38 cellular contexts compared by ENCODE assay signal in genomic region chr4:87547016-87547708, GRCh38. TPM values are rescaled to one million over a fixed set of nuclear protein-coding genes. Genes with fewer than 3 reads are reported as not detected.
"Had no signal": no experiment of that assay in that cellular context is flagged by ENCODE, and none has a peak within 500 bp of the region (broad histone marks: within the 10 kb centered on the region; RNA-seq: fewer than 3 reads in every experiment).

No MANE protein-coding gene starts in this region.

- H3K27me3 ChIP-seq: adrenal gland, ascending aorta, breast epithelium, cardiac muscle cell, dorsolateral prefrontal cortex, esophagus muscularis mucosa, gastrocnemius medialis, heart left ventricle had no signal

- H3K36me3 Mint-ChIP-seq: activated CD4-positive, alpha-beta memory T cell treated with anti-CD3 and anti-CD28 coated beads for 36 hours; activated CD8-positive, alpha-beta memory T cell treated with anti-CD3 and anti-CD28 coated beads, Interleukin-2, amount 10 ng/mL, durations not matched to agents 7 days and 5 days; activated naive CD4-positive, alpha-beta T cell treated with anti-CD3 and anti-CD28 coated beads, Interleukin-2, amount 50 U/mL, for 24 hours; activated naive CD8-positive, alpha-beta T cell treated with anti-CD3 and anti-CD28 coated beads for 36 hours; brain had no signal

- H3K4me3 ChIP-seq: adrenal gland, ascending aorta, breast epithelium, cardiac muscle cell, coronary artery, dorsolateral prefrontal cortex, esophagus muscularis mucosa, gastrocnemius medialis, heart left ventricle had no signal

- H3K9me3 ChIP-seq: adrenal gland, ascending aorta, breast epithelium, esophagus muscularis mucosa, gastrocnemius medialis, heart left ventricle had no signal

- H3K27me3 Mint-ChIP-seq: activated CD4-positive, alpha-beta memory T cell treated with anti-CD3 and anti-CD28 coated beads for 36 hours; brain; dendritic cell treated with granulocyte-macrophage colony-stimulating factor and Interleukin-4, amounts not matched to agents 40 ng/mL and 50 ng/mL, for 4 days had no signal

- H3K4me1 Mint-ChIP-seq: activated B cell treated with CpG ODN at 0.5 μM for 24 hours; activated CD4-positive, alpha-beta T cell treated with anti-CD3 and anti-CD28 coated beads, Interleukin-2, amount 10 ng/mL, durations not matched to agents 24 days and 14 days; activated CD8-positive, alpha-beta memory T cell treated with anti-CD3 and anti-CD28 coated beads, Interleukin-2, amount 10 ng/mL, durations not matched to agents 7 days and 5 days; activated naive CD4-positive, alpha-beta T cell treated with anti-CD3 and anti-CD28 coated beads, Interleukin-2, amount 50 U/mL, for 24 hours; activated naive CD8-positive, alpha-beta T cell treated with anti-CD3 and anti-CD28 coated beads for 36 hours; activated naive CD8-positive, alpha-beta T cell treated with anti-CD3 and anti-CD28 coated beads, Interleukin-2, amount 50 U/mL, for 24 hours had no signal

- H3K27ac ChIP-seq: adrenal gland, ascending aorta, breast epithelium, cardiac muscle cell, coronary artery, dorsolateral prefrontal cortex, esophagus muscularis mucosa, foreskin keratinocyte, gastrocnemius medialis, heart left ventricle, WERI-Rb-1 had no signal

- DNase-seq: activated B cell treated with CpG ODN at 0.5 μM for 24 hours; activated CD4-positive, alpha-beta memory T cell treated with anti-CD3 and anti-CD28 coated beads for 36 hours; activated CD4-positive, alpha-beta T cell treated with anti-CD3 and anti-CD28 coated beads, Interleukin-2, amount 10 ng/mL, durations not matched to agents 24 days and 14 days; activated CD8-positive, alpha-beta memory T cell treated with anti-CD3 and anti-CD28 coated beads, Interleukin-2, amount 10 ng/mL, durations not matched to agents 7 days and 5 days; activated CD8-positive, alpha-beta memory T cell treated with anti-CD3 and anti-CD28 coated beads, Interleukin-2, amount 50 U/mL, for 4 hours; activated CD8-positive, alpha-beta T cell treated with anti-CD3 and anti-CD28 coated beads, Interleukin-2, amount 10 ng/mL, durations not matched to agents 7 days and 5 days; activated effector memory CD4-positive, alpha-beta T cell treated with anti-CD3 and anti-CD28 coated beads, Interleukin-2, amount 50 U/mL, for 16 hours; activated naive CD4-positive, alpha-beta T cell treated with anti-CD3 and anti-CD28 coated beads for 36 hours; activated naive CD8-positive, alpha-beta T cell treated with anti-CD3 and anti-CD28 coated beads for 36 hours; activated naive CD8-positive, alpha-beta T cell treated with anti-CD3 and anti-CD28 coated beads, Interleukin-2, amount 50 U/mL, for 24 hours; activated T-cell treated with anti-CD3 and anti-CD28 coated beads, Interleukin-2, amount 50 U/mL, for 1 hour; activated T-cell treated with anti-CD3 and anti-CD28 coated beads, Interleukin-2, amount 50 U/mL, for 48 hours; adrenal gland; central memory CD4-positive, alpha-beta T cell; cerebellar nuclear complex; dorsolateral prefrontal cortex; effector memory CD4-positive, alpha-beta T cell; endodermal cell; foreskin keratinocyte; gastrocnemius medialis; glutamatergic neuron; heart left ventricle; T-helper 2 cell; WERI-Rb-1 had no signal

- H3K36me3 ChIP-seq: adrenal gland, ascending aorta, breast epithelium, cardiac muscle cell, esophagus muscularis mucosa, gastrocnemius medialis, heart left ventricle, WERI-Rb-1 had no signal

- ATAC-seq: activated CD4-positive, CD25-positive, alpha-beta regulatory T cell treated with anti-CD3 and anti-CD28 coated beads, Interleukin-2, amount 50 U/mL, for 24 hours; activated CD8-positive, alpha-beta memory T cell treated with anti-CD3 and anti-CD28 coated beads, Interleukin-2, amount 10 ng/mL, durations not matched to agents 7 days and 5 days; activated CD8-positive, alpha-beta T cell treated with anti-CD3 and anti-CD28 coated beads, Interleukin-2, amount 10 ng/mL, durations not matched to agents 7 days and 5 days; activated naive CD8-positive, alpha-beta T cell treated with anti-CD3 and anti-CD28 coated beads, Interleukin-2, amount 50 U/mL, for 24 hours; foreskin keratinocyte; gastrocnemius medialis; heart left ventricle had no signal

- H3K4me3 Mint-ChIP-seq: activated B cell treated with CpG ODN at 0.5 μM for 24 hours; activated CD4-positive, alpha-beta memory T cell treated with anti-CD3 and anti-CD28 coated beads for 36 hours; activated CD4-positive, alpha-beta T cell treated with anti-CD3 and anti-CD28 coated beads, Interleukin-2, amount 10 ng/mL, durations not matched to agents 24 days and 14 days; activated CD8-positive, alpha-beta memory T cell treated with anti-CD3 and anti-CD28 coated beads, Interleukin-2, amount 10 ng/mL, durations not matched to agents 7 days and 5 days; activated CD8-positive, alpha-beta T cell treated with anti-CD3 and anti-CD28 coated beads, Interleukin-2, amount 10 ng/mL, durations not matched to agents 7 days and 5 days; activated naive CD4-positive, alpha-beta T cell treated with anti-CD3 and anti-CD28 coated beads for 36 hours; activated naive CD4-positive, alpha-beta T cell treated with anti-CD3 and anti-CD28 coated beads, Interleukin-2, amount 50 U/mL, for 24 hours; activated naive CD8-positive, alpha-beta T cell treated with anti-CD3 and anti-CD28 coated beads for 36 hours; activated naive CD8-positive, alpha-beta T cell treated with anti-CD3 and anti-CD28 coated beads, Interleukin-2, amount 50 U/mL, for 24 hours; activated T-helper 1 cell treated with anti-CD3 and anti-CD28 coated beads, Interleukin-12 subunit alpha, Interleukin-12 subunit beta, Interleukin-2, Interleukin-4 antibody, amounts not matched to agents 30 ng/mL and 10 ng/mL and 1 ng/mL, durations not matched to agents 14 hours and 24 hours and 36 hours; brain; dendritic cell treated with granulocyte-macrophage colony-stimulating factor and Interleukin-4, amounts not matched to agents 40 ng/mL and 50 ng/mL, for 4 days; endodermal cell had no signal

- H3K27ac Mint-ChIP-seq: activated B cell treated with CpG ODN at 0.5 μM for 24 hours; activated CD4-positive, alpha-beta memory T cell treated with anti-CD3 and anti-CD28 coated beads for 36 hours; activated CD4-positive, alpha-beta T cell treated with anti-CD3 and anti-CD28 coated beads, Interleukin-2, amount 10 ng/mL, durations not matched to agents 24 days and 14 days; activated CD8-positive, alpha-beta memory T cell treated with anti-CD3 and anti-CD28 coated beads, Interleukin-2, amount 10 ng/mL, durations not matched to agents 7 days and 5 days; activated CD8-positive, alpha-beta T cell treated with anti-CD3 and anti-CD28 coated beads, Interleukin-2, amount 10 ng/mL, durations not matched to agents 7 days and 5 days; activated naive CD4-positive, alpha-beta T cell treated with anti-CD3 and anti-CD28 coated beads for 36 hours; activated naive CD4-positive, alpha-beta T cell treated with anti-CD3 and anti-CD28 coated beads, Interleukin-2, amount 50 U/mL, for 24 hours; activated naive CD8-positive, alpha-beta T cell treated with anti-CD3 and anti-CD28 coated beads for 36 hours; activated naive CD8-positive, alpha-beta T cell treated with anti-CD3 and anti-CD28 coated beads, Interleukin-2, amount 50 U/mL, for 24 hours; activated T-helper 1 cell treated with anti-CD3 and anti-CD28 coated beads, Interleukin-12 subunit alpha, Interleukin-12 subunit beta, Interleukin-2, Interleukin-4 antibody, amounts not matched to agents 30 ng/mL and 10 ng/mL and 1 ng/mL, durations not matched to agents 14 hours and 24 hours and 36 hours; activated T-helper 2 cell treated with anti-CD3 and anti-CD28 coated beads, Interferon-gamma antibody, Interleukin-2, Interleukin-4, amounts not matched to agents 10 μg/mL and 5 μg/mL and 100 μg/mL, durations not matched to agents 14 hours and 24 hours and 36 hours; brain; dendritic cell treated with granulocyte-macrophage colony-stimulating factor and Interleukin-4, amounts not matched to agents 40 ng/mL and 50 ng/mL, for 4 days; endodermal cell had no signal

- H3K4me1 ChIP-seq: breast epithelium, foreskin keratinocyte had no signal

- H3K9me3 Mint-ChIP-seq: activated B cell treated with CpG ODN at 0.5 μM for 24 hours; activated CD4-positive, alpha-beta memory T cell treated with anti-CD3 and anti-CD28 coated beads for 36 hours; activated CD4-positive, alpha-beta T cell treated with anti-CD3 and anti-CD28 coated beads, Interleukin-2, amount 10 ng/mL, durations not matched to agents 24 days and 14 days; activated naive CD4-positive, alpha-beta T cell treated with anti-CD3 and anti-CD28 coated beads for 36 hours; activated naive CD4-positive, alpha-beta T cell treated with anti-CD3 and anti-CD28 coated beads, Interleukin-2, amount 50 U/mL, for 24 hours; activated naive CD8-positive, alpha-beta T cell treated with anti-CD3 and anti-CD28 coated beads for 36 hours; activated naive CD8-positive, alpha-beta T cell treated with anti-CD3 and anti-CD28 coated beads, Interleukin-2, amount 50 U/mL, for 24 hours; activated T-helper 1 cell treated with anti-CD3 and anti-CD28 coated beads, Interleukin-12 subunit alpha, Interleukin-12 subunit beta, Interleukin-2, Interleukin-4 antibody, amounts not matched to agents 30 ng/mL and 10 ng/mL and 1 ng/mL, durations not matched to agents 14 hours and 24 hours and 36 hours; activated T-helper 2 cell treated with anti-CD3 and anti-CD28 coated beads, Interferon-gamma antibody, Interleukin-2, Interleukin-4, amounts not matched to agents 10 μg/mL and 5 μg/mL and 100 μg/mL, durations not matched to agents 14 hours and 24 hours and 36 hours; dendritic cell treated with granulocyte-macrophage colony-stimulating factor and Interleukin-4, amounts not matched to agents 40 ng/mL and 50 ng/mL, for 4 days; endodermal cell had no signal

RNA-seq across cellular contexts. Expression of gene SPARCL1, which starts 18.0 kb away (rescaled TPM):
- total RNA-seq: activated B cell treated with CpG ODN at 0.5 μM for 24 hours; activated CD4-positive, alpha-beta memory T cell treated with anti-CD3 and anti-CD28 coated beads for 36 hours; activated CD4-positive, alpha-beta T cell treated with anti-CD3 and anti-CD28 coated beads, Interleukin-2, amount 10 ng/mL, durations not matched to agents 24 days and 14 days; activated CD8-positive, alpha-beta memory T cell treated with anti-CD3 and anti-CD28 coated beads for 36 hours; activated CD8-positive, alpha-beta memory T cell treated with anti-CD3 and anti-CD28 coated beads, Interleukin-2, amount 10 ng/mL, durations not matched to agents 7 days and 5 days; activated CD8-positive, alpha-beta T cell treated with anti-CD3 and anti-CD28 coated beads, Interleukin-2, amount 10 ng/mL, durations not matched to agents 7 days and 5 days; activated naive CD4-positive, alpha-beta T cell treated with anti-CD3 and anti-CD28 coated beads for 36 hours; activated naive CD8-positive, alpha-beta T cell treated with anti-CD3 and anti-CD28 coated beads for 36 hours; activated T-helper 1 cell treated with anti-CD3 and anti-CD28 coated beads, Interleukin-12 subunit alpha, Interleukin-12 subunit beta, Interleukin-2, Interleukin-4 antibody, amounts not matched to agents 30 ng/mL and 10 ng/mL and 1 ng/mL, durations not matched to agents 14 hours and 24 hours and 36 hours; activated T-helper 2 cell treated with anti-CD3 and anti-CD28 coated beads, Interferon-gamma antibody, Interleukin-2, Interleukin-4, amounts not matched to agents 10 μg/mL and 5 μg/mL and 100 μg/mL, durations not matched to agents 14 hours and 24 hours and 36 hours; cardiac muscle cell; epithelial cell of proximal tubule; foreskin keratinocyte; T-helper 1 cell treated with Interleukin-12 subunit alpha and Interleukin-12 subunit beta and Interleukin-4 antibody, amounts not matched to agents 30 ng/mL and 1 ng/mL, for 36 hours had no signal
- polyA plus RNA-seq: cardiac muscle cell, foreskin keratinocyte had no signal
